8 cellular contexts compared by ENCODE assay signal in genomic region chr14:32702571-32702970, GRCh38.
DNase-seq lines count a peak whose midpoint lies in the region; ATAC-seq and TF ChIP-seq lines count a peak whose summit lies in the region.

No MANE protein-coding gene starts in this region.

- no peak for TF ChIP-seq RAD21 in liver (IDR thresholded peaks at IDR 0.05)

- no peak for TF ChIP-seq POLR2A in stomach (IDR thresholded peaks at IDR 0.05)

- TF ChIP-seq EP300 in stomach (IDR thresholded peaks at IDR 0.05), result no peak

- H3K27ac ChIP-seq in liver (ENCODE audit: low read depth in 1 of 2, low read length in 2 of 2) (peak overlapping the region; percentile 20 to 59), stomach (peak overlapping the region in 4 of 5 donors; percentile 51 to 78 (median 62))

- ATAC-seq in GM19351 (IDR thresholded peaks at IDR 0.05; ENCODE audit: unreplicated experiment), result peak; percentile 77
- peak; percentile 92 for ATAC-seq in HG03342 (IDR thresholded peaks at IDR 0.05; ENCODE audit: unreplicated experiment)

- H3K9ac ChIP-seq in liver (ENCODE audit: low read depth in 1 of 2, low read length in 2 of 2), result no peak overlapping the region

- H3K36me3 ChIP-seq in liver (ENCODE audit: control insufficient read depth in 4 of 4, insufficient read depth in 3 of 4, low read depth in 1 of 4, low read length in 3 of 4) (no peaks in the 10 kb centered on the region), stomach (no peaks in the 10 kb centered on the region)

- no peak for TF ChIP-seq CTCF in astrocyte of the spinal cord (IDR thresholded peaks at IDR 0.05; ENCODE audit: low read depth, low read length)
- no peak for TF ChIP-seq CTCF in liver (IDR thresholded peaks at IDR 0.05; ENCODE audit: low read depth, low read length, missing input control)
- TF ChIP-seq CTCF in stomach (IDR thresholded peaks at IDR 0.05), result no peak

- intact Hi-C loops in stomach (cut with DNase I; ENCODE audit: low total_unique reads), result no loop called here

- H3K9me3 ChIP-seq in liver (ENCODE audit: control insufficient read depth in 4 of 4, low read length in 3 of 4), result no peaks in the 10 kb centered on the region
- no peaks in the 10 kb centered on the region for H3K9me3 ChIP-seq in stomach

- peaks cover 0 to 2% (median 0%) of the 10 kb centered on the region in 4 donors for H3K4me1 ChIP-seq in liver (ENCODE audit: control insufficient read depth in 4 of 4, insufficient read depth in 4 of 4, low read length in 3 of 4)
- peaks cover 0 to 13% (median 7%) of the 10 kb centered on the region in 4 donors for H3K4me1 ChIP-seq in stomach

- H3K27me3 ChIP-seq in liver (ENCODE audit: control insufficient read depth in 4 of 4, insufficient read depth in 4 of 4, low read length in 3 of 4), result no peaks in the 10 kb centered on the region
- H3K27me3 ChIP-seq in stomach, result no peaks in the 10 kb centered on the region

- in situ Hi-C loops in astrocyte of the spinal cord (cut with HindIII; ENCODE audit: low sequenced_read_pairs), result no loop called here

- peak; percentile 51 for DNase-seq in astrocyte of the spinal cord (ENCODE audit: low read depth, low spot score)
- no peak for DNase-seq in stomach
- DNase-seq in HUDEP-2 (lab: John Stamatoyannopoulos, UW; ENCODE audit: unreplicated experiment in 76 of 76), result no peak
- DNase-seq in NCI-H1092 (lab: John Stamatoyannopoulos, UW), result no peak
- DNase-seq in DMS153 (lab: John Stamatoyannopoulos, UW), result no peak

- H3K4me3 ChIP-seq in astrocyte of the spinal cord (ENCODE audit: low read depth, low read length), result no peak overlapping the region
- H3K4me3 ChIP-seq in liver (ENCODE audit: low read depth in 1 of 3, low read length in 3 of 3), result no peak overlapping the region
- no peak overlapping the region for H3K4me3 ChIP-seq in stomach

- WGBS in liver, result 75% methylated on average over 8 of the region's 8 CpGs
- WGBS in stomach, 5 donors, result 34 to 52% (median 46%) methylated on average over 8 of the region's 8 CpGs

TF ChIP-seq in liver, 16 proteins besides CTCF, POLR2A, EP300 and RAD21:
- TF ChIP-seq HNF4G (IDR thresholded peaks at IDR 0.05) (no peak), HNF4A (conservative IDR thresholded peaks at IDR 0.05) (no peak), REST (IDR thresholded peaks at IDR 0.05) (no peak), JUND (IDR thresholded peaks at IDR 0.05) (no peak), RXRA (IDR thresholded peaks at IDR 0.05) (no peak), GABPA (IDR thresholded peaks at IDR 0.05 in 1 of 2, conservative IDR thresholded peaks at IDR 0.05 in 1 of 2) (no peak), TAF1 (conservative IDR thresholded peaks at IDR 0.05) (no peak), EGR1 (IDR thresholded peaks at IDR 0.05; ENCODE audit: low read depth in 2 of 2) (no peak), ATF3 (IDR thresholded peaks at IDR 0.05) (no peak), ZBTB33 (IDR thresholded peaks at IDR 0.05) (no peak), YY1 (IDR thresholded peaks at IDR 0.05) (no peak), MAX (IDR thresholded peaks at IDR 0.05) (no peak), FOXA1 (IDR thresholded peaks at IDR 0.05) (no peak), NR2F2 (IDR thresholded peaks at IDR 0.05) (no peak), FOXA2 (IDR thresholded peaks at IDR 0.05) (no peak)
